In genomic region chr3:31704651-31705179, GRCh38 we compare ENCODE assay signal across 8 cellular contexts.
A peak's percentile ranks its signal among the peaks of the same experiment; 100 is the strongest.
DNase-seq lines count a peak whose midpoint lies in the region; ATAC-seq, FAIRE-seq and TF ChIP-seq lines count a peak whose summit lies in the region.

No MANE protein-coding gene starts in this region.

- H3K36me3 Mint-ChIP-seq in activated CD8-positive, alpha-beta T cell treated with anti-CD3 and anti-CD28 coated beads for 36 hours (ENCODE audit: low read depth), result no peaks in the 10 kb centered on the region
- no peaks in the 10 kb centered on the region for H3K36me3 Mint-ChIP-seq in activated CD8-positive, alpha-beta T cell treated with anti-CD3 and anti-CD28 coated beads, Interleukin-2, amount 10 ng/mL, durations not matched to agents 7 days and 5 days (ENCODE audit: low read depth)
- no peaks in the 10 kb centered on the region for H3K36me3 Mint-ChIP-seq in activated T-helper 2 cell treated with anti-CD3 and anti-CD28 coated beads, Interferon-gamma antibody, Interleukin-2, Interleukin-4, amounts not matched to agents 10 μg/mL and 5 μg/mL and 100 μg/mL, durations not matched to agents 14 hours and 24 hours and 36 hours (ENCODE audit: low read depth)

- no peak overlapping the region for H3K4me3 Mint-ChIP-seq in activated CD8-positive, alpha-beta T cell treated with anti-CD3 and anti-CD28 coated beads for 36 hours
- H3K4me3 Mint-ChIP-seq in activated CD8-positive, alpha-beta T cell treated with anti-CD3 and anti-CD28 coated beads, Interleukin-2, amount 10 ng/mL, durations not matched to agents 7 days and 5 days, result no peak overlapping the region
- H3K4me3 Mint-ChIP-seq in activated T-helper 2 cell treated with anti-CD3 and anti-CD28 coated beads, Interferon-gamma antibody, Interleukin-2, Interleukin-4, amounts not matched to agents 10 μg/mL and 5 μg/mL and 100 μg/mL, durations not matched to agents 14 hours and 24 hours and 36 hours (ENCODE audit: low read depth), result no peak overlapping the region

- H3K4me1 Mint-ChIP-seq in activated CD8-positive, alpha-beta T cell treated with anti-CD3 and anti-CD28 coated beads for 36 hours (ENCODE audit: low read depth), result peaks cover 7% of the 10 kb centered on the region
- H3K4me1 Mint-ChIP-seq in activated CD8-positive, alpha-beta T cell treated with anti-CD3 and anti-CD28 coated beads, Interleukin-2, amount 10 ng/mL, durations not matched to agents 7 days and 5 days (ENCODE audit: low read depth), result peaks cover 5% of the 10 kb centered on the region
- H3K4me1 Mint-ChIP-seq in activated T-helper 2 cell treated with anti-CD3 and anti-CD28 coated beads, Interferon-gamma antibody, Interleukin-2, Interleukin-4, amounts not matched to agents 10 μg/mL and 5 μg/mL and 100 μg/mL, durations not matched to agents 14 hours and 24 hours and 36 hours (ENCODE audit: low read depth), result peaks cover 8% of the 10 kb centered on the region

- no peak for TF ChIP-seq POLR2A in testis (IDR thresholded peaks at IDR 0.05)

- peak; percentile 55 for DNase-seq in activated CD8-positive, alpha-beta T cell treated with anti-CD3 and anti-CD28 coated beads for 36 hours
- DNase-seq in activated CD8-positive, alpha-beta T cell treated with anti-CD3 and anti-CD28 coated beads, Interleukin-2, amount 10 ng/mL, durations not matched to agents 7 days and 5 days, result no peak
- peak; percentile 76 for DNase-seq in SW480 (ENCODE audit: low spot score)
- DNase-seq in keratinocyte (ENCODE audit: low read depth, low spot score), result no peak
- peak; percentile 41 for DNase-seq in testis
- no peak for DNase-seq in HuH-7.5 (ENCODE audit: low spot score)
- DNase-seq in activated T-helper 2 cell treated with anti-CD3 and anti-CD28 coated beads, Interferon-gamma antibody, Interleukin-2, Interleukin-4, amounts not matched to agents 10 μg/mL and 5 μg/mL and 100 μg/mL, durations not matched to agents 14 hours and 24 hours and 36 hours (ENCODE audit: low spot score), result no peak

- CTCF ChIA-PET in activated CD8-positive, alpha-beta T cell treated with anti-CD3 and anti-CD28 coated beads for 36 hours (lab: Charles Lee), result interaction anchor here (0.8 to 1.1 kb wide), 5 partner anchors 9 to 44 kb away, joined by 3 read pairs; no protein-coding TSS in a partner anchor
- CTCF ChIA-PET in activated CD8-positive, alpha-beta T cell treated with anti-CD3 and anti-CD28 coated beads, Interleukin-2, amount 10 ng/mL, durations not matched to agents 7 days and 5 days (lab: Charles Lee), result interaction anchor here (1.1 to 1.7 kb wide), 2 partner anchors 9 to 154 kb away, joined by 4 to 8 read pairs; no protein-coding TSS in a partner anchor

- TF ChIP-seq CTCF in activated CD8-positive, alpha-beta T cell treated with anti-CD3 and anti-CD28 coated beads for 36 hours (IDR thresholded peaks at IDR 0.05), result no peak
- TF ChIP-seq CTCF in keratinocyte (optimal IDR thresholded peaks at IDR 0.05 in 1 of 3, IDR thresholded peaks at IDR 0.05 in 1 of 3, conservative IDR thresholded peaks at IDR 0.05 in 1 of 3; ENCODE audit: extremely low read depth in 1 of 3, insufficient read depth in 2 of 3, low read length in 3 of 3), result no peak
- no peak for TF ChIP-seq CTCF in testis (IDR thresholded peaks at IDR 0.05)

- POLR2A ChIA-PET in activated CD8-positive, alpha-beta T cell treated with anti-CD3 and anti-CD28 coated beads for 36 hours (lab: Charles Lee), result interaction anchor here (1.0 to 2.0 kb wide), 3 partner anchors 13 to 172 kb away, joined by 4 to 9 read pairs (median 5); partner anchors contain the start of gene STT3B
- POLR2A ChIA-PET in activated CD8-positive, alpha-beta T cell treated with anti-CD3 and anti-CD28 coated beads, Interleukin-2, amount 10 ng/mL, durations not matched to agents 7 days and 5 days (lab: Charles Lee), result no interaction called here

- peaks cover 13% of the 10 kb centered on the region for H4K20me1 ChIP-seq in keratinocyte (ENCODE audit: control insufficient read depth, extremely low read depth, insufficient read depth, low read length)

- peaks cover 18 to 32% of the 10 kb centered on the region in 2 experiments for H3K36me3 ChIP-seq in keratinocyte (ENCODE audit: control insufficient read depth in 2 of 2, extremely low read depth in 1 of 2, insufficient read depth in 2 of 2, low read length in 2 of 2)
- no peaks in the 10 kb centered on the region for H3K36me3 ChIP-seq in testis (ENCODE audit: low read depth, missing control alignments)

- H3K4me3 ChIP-seq in keratinocyte (ENCODE audit: control insufficient read depth in 2 of 3, extremely low read depth in 1 of 3, insufficient read depth in 2 of 3, low read depth in 1 of 3, low read length in 3 of 3) (no peak overlapping the region), testis (no peak overlapping the region)

- no peak overlapping the region for H3K27ac Mint-ChIP-seq in activated CD8-positive, alpha-beta T cell treated with anti-CD3 and anti-CD28 coated beads for 36 hours
- no peak overlapping the region for H3K27ac Mint-ChIP-seq in activated CD8-positive, alpha-beta T cell treated with anti-CD3 and anti-CD28 coated beads, Interleukin-2, amount 10 ng/mL, durations not matched to agents 7 days and 5 days
- H3K27ac Mint-ChIP-seq in activated T-helper 2 cell treated with anti-CD3 and anti-CD28 coated beads, Interferon-gamma antibody, Interleukin-2, Interleukin-4, amounts not matched to agents 10 μg/mL and 5 μg/mL and 100 μg/mL, durations not matched to agents 14 hours and 24 hours and 36 hours, result no peak overlapping the region

- peaks cover 12% of the 10 kb centered on the region for H3K4me1 ChIP-seq in keratinocyte (ENCODE audit: control insufficient read depth, extremely low read depth, insufficient read depth, low read length)
- H3K4me1 ChIP-seq in testis, result peaks cover 13% of the 10 kb centered on the region

- H3K27me3 ChIP-seq in keratinocyte (ENCODE audit: control insufficient read depth, extremely low read depth, insufficient read depth, low read length) (no peaks in the 10 kb centered on the region), testis (no peaks in the 10 kb centered on the region)

- no peak overlapping the region for H3K9ac ChIP-seq in keratinocyte (ENCODE audit: control insufficient read depth, extremely low read depth, insufficient read depth, low read length)

- dilution Hi-C loops in keratinocyte (cut with MboI; ENCODE audit: extremely low pct_ligation_motif_present, low sequenced_read_pairs), result no loop called here

- H3K27ac ChIP-seq in keratinocyte (ENCODE audit: control insufficient read depth, insufficient read depth, low read length) (peak overlapping the region; percentile 27), testis (no peak overlapping the region)

- no peaks in the 10 kb centered on the region for H3K9me3 ChIP-seq in keratinocyte (ENCODE audit: control insufficient read depth, low read depth, low read length)
- H3K9me3 ChIP-seq in testis, result no peaks in the 10 kb centered on the region

- no peak overlapping the region for H3K4me2 ChIP-seq in keratinocyte (ENCODE audit: control insufficient read depth, extremely low read depth, insufficient read depth, low read depth, low read length)

- H2AFZ ChIP-seq in keratinocyte (ENCODE audit: control insufficient read depth, low read length), result no peak overlapping the region

- peaks cover 7% of the 10 kb centered on the region for H3K9me1 ChIP-seq in keratinocyte (ENCODE audit: control insufficient read depth, extremely low read depth, insufficient read depth, low read length)

- peak; percentile 13 for FAIRE-seq in keratinocyte (lab: Jason Lieb, UNC)

- H3K79me2 ChIP-seq in keratinocyte (ENCODE audit: control insufficient read depth, insufficient read depth, low read length), result peaks cover 18% of the 10 kb centered on the region

- ATAC-seq in activated CD8-positive, alpha-beta T cell treated with anti-CD3 and anti-CD28 coated beads for 36 hours, result peak; percentile 92
- ATAC-seq in activated CD8-positive, alpha-beta T cell treated with anti-CD3 and anti-CD28 coated beads, Interleukin-2, amount 10 ng/mL, durations not matched to agents 7 days and 5 days, result no peak
- ATAC-seq in HG02763 (IDR thresholded peaks at IDR 0.05; ENCODE audit: unreplicated experiment), result no peak

- peaks cover 3% of the 10 kb centered on the region for H3K27me3 Mint-ChIP-seq in activated CD8-positive, alpha-beta T cell treated with anti-CD3 and anti-CD28 coated beads for 36 hours
- peaks cover 8% of the 10 kb centered on the region for H3K27me3 Mint-ChIP-seq in activated CD8-positive, alpha-beta T cell treated with anti-CD3 and anti-CD28 coated beads, Interleukin-2, amount 10 ng/mL, durations not matched to agents 7 days and 5 days (ENCODE audit: low read depth)
- peaks cover 2% of the 10 kb centered on the region for H3K27me3 Mint-ChIP-seq in activated T-helper 2 cell treated with anti-CD3 and anti-CD28 coated beads, Interferon-gamma antibody, Interleukin-2, Interleukin-4, amounts not matched to agents 10 μg/mL and 5 μg/mL and 100 μg/mL, durations not matched to agents 14 hours and 24 hours and 36 hours (ENCODE audit: low read depth)

- WGBS in testis, 2 donors, result 59 to 72% methylated on average over 5 to 7 of the region's 7 CpGs

- intact Hi-C loops in activated CD8-positive, alpha-beta T cell treated with anti-CD3 and anti-CD28 coated beads for 36 hours (cut with micrococcal nuclease), result no loop called here
- intact Hi-C loops in testis (cut with DNase I; ENCODE audit: low total_unique reads), result no loop called here
- intact Hi-C loops in activated T-helper 2 cell treated with anti-CD3 and anti-CD28 coated beads, Interferon-gamma antibody, Interleukin-2, Interleukin-4, amounts not matched to agents 10 μg/mL and 5 μg/mL and 100 μg/mL, durations not matched to agents 14 hours and 24 hours and 36 hours (cut with micrococcal nuclease), result no loop called here

- H3K9me3 Mint-ChIP-seq in activated CD8-positive, alpha-beta T cell treated with anti-CD3 and anti-CD28 coated beads for 36 hours, result no peaks in the 10 kb centered on the region
- no peaks in the 10 kb centered on the region for H3K9me3 Mint-ChIP-seq in activated CD8-positive, alpha-beta T cell treated with anti-CD3 and anti-CD28 coated beads, Interleukin-2, amount 10 ng/mL, durations not matched to agents 7 days and 5 days (ENCODE audit: insufficient read depth)
- no peaks in the 10 kb centered on the region for H3K9me3 Mint-ChIP-seq in activated T-helper 2 cell treated with anti-CD3 and anti-CD28 coated beads, Interferon-gamma antibody, Interleukin-2, Interleukin-4, amounts not matched to agents 10 μg/mL and 5 μg/mL and 100 μg/mL, durations not matched to agents 14 hours and 24 hours and 36 hours

Comparison
In these comparisons a context has a peak if more than half of its experiments do, and no peak if none do; other contexts are left out.
1. DNase-seq: peak in activated CD8-positive, alpha-beta T cell treated with anti-CD3 and anti-CD28 coated beads for 36 hours (single experiment), SW480 (single experiment) and testis (single experiment); none in activated CD8-positive, alpha-beta T cell treated with anti-CD3 and anti-CD28 coated beads, Interleukin-2, amount 10 ng/mL, durations not matched to agents 7 days and 5 days (single experiment), keratinocyte (single experiment), HuH-7.5 (single experiment) and activated T-helper 2 cell treated with anti-CD3 and anti-CD28 coated beads, Interferon-gamma antibody, Interleukin-2, Interleukin-4, amounts not matched to agents 10 μg/mL and 5 μg/mL and 100 μg/mL, durations not matched to agents 14 hours and 24 hours and 36 hours (single experiment).